In the genomic region with DNA sequence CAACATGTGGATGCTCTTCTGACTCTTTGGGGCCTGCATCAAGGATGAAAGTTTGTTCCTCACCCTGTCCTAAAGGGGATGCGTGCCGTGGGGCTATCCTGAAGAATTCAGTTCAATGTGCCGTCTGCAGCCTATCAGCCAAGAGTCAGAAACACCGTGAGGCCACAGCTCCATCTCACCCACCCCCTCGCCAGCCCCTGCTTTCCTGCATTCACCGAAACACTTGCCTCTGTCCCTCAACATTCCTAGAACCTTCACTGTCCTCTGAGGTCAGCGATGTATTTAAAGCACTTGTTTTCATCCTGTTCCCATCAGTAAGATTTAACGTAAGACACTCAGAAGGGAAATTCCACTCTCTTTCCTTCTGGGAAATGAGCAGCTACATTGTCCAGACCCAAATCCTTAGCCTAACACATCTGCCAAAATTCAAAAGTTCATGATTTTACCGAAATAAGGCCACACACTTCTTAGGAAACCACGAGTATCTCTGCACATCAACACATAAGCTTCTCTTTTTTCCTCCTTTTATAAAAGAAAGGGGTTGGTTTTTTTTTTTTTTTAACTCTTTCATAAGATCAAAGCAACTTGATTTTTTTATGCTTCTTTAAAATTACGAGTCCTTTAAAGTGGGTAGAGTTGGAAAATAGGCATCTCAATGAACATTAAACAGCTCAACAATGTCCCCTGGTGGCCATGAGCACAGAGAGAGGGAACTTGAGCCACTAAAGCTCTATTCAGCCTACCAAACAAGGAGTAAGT, we compare ENCODE assay signal across 8 cellular contexts.
DNase-seq lines count a peak whose midpoint lies in the region; ATAC-seq lines count a peak whose summit lies in the region.

No MANE protein-coding gene starts in this region.

- H3K36me3 ChIP-seq in H7 (replicated peaks; ENCODE audit: control insufficient read depth, insufficient read depth, low read length): no peaks in the 10 kb centered on the region

- ATAC-seq in GM21515 (IDR thresholded peaks at IDR 0.05; ENCODE audit: unreplicated experiment): no peak

- no peaks in the 10 kb centered on the region for H3K27me3 ChIP-seq in H7 (ENCODE audit: control insufficient read depth, insufficient read depth, low read length)

- DNase-seq in COLO829 (ENCODE audit: low spot score) (peak; percentile 66), H7 (peak; percentile 51), NCI-H2227 treated with DMSO at 0.1 percent for 48 hours (lab: John Stamatoyannopoulos, UW) (peak; percentile 11), ecto neural progenitor cell (ENCODE audit: low spot score) (peak; percentile 57), midbrain (lab: John Stamatoyannopoulos, UW) (peak; percentile 72)
- peak; percentile 72 to 79 for DNase-seq in activated CD4-positive, alpha-beta T cell treated with anti-CD3 and anti-CD28 coated beads, Interleukin-2, amount 50 U/mL, for 48 hours
- peak; percentile 27 to 49 for DNase-seq in stimulated activated CD8-positive, alpha-beta memory T cell treated with anti-CD3 and anti-CD28 coated beads, Interleukin-2, amount 100 ng/mL, for 1 hour (ENCODE audit: low read depth in 2 of 2)

- H3K4me3 ChIP-seq in H7 (ENCODE audit: insufficient read depth, low read depth, low read length): no peak overlapping the region

Comparison
In these comparisons a context has a peak if more than half of its experiments do, and no peak if none do; other contexts are left out.
1. DNase-seq: peak in every context shown above with its lines; median percentile 76 in activated CD4-positive, alpha-beta T cell treated with anti-CD3 and anti-CD28 coated beads, Interleukin-2, amount 50 U/mL, for 48 hours; 72 in midbrain; 66 in COLO829; 57 in ecto neural progenitor cell; 51 in H7; 38 in stimulated activated CD8-positive, alpha-beta memory T cell treated with anti-CD3 and anti-CD28 coated beads, Interleukin-2, amount 100 ng/mL, for 1 hour; 11 in NCI-H2227 treated with DMSO at 0.1 percent for 48 hours.